1 cellular context compared by ENCODE assay signal in genomic region chr12:53011889-53012288, GRCh38.
TF ChIP-seq lines count a peak whose summit lies in the region.

No MANE protein-coding gene starts in this region.

TF ChIP-seq in HEK293, 187 proteins besides CTCF, POLR2A, EP300 and RAD21 (continued from another document):
- no peak for TF ChIP-seq ZBTB10 (tag by site-specific recombination; IDR thresholded peaks at IDR 0.05)
- no peak for TF ChIP-seq ZNF114 (tag by site-specific recombination; IDR thresholded peaks at IDR 0.05)
- no peak for TF ChIP-seq ZNF580 (tag by site-specific recombination; IDR thresholded peaks at IDR 0.05)
- TF ChIP-seq ZNF521 (tag by site-specific recombination; IDR thresholded peaks at IDR 0.05), result no peak
- peak; percentile 25; the same call in 1 of the 2 replicates for TF ChIP-seq SCRT1 (tag by site-specific recombination; IDR thresholded peaks at IDR 0.05; ENCODE audit: borderline replicate concordance)
- no peak for TF ChIP-seq SALL2 (tag by site-specific recombination; IDR thresholded peaks at IDR 0.05; ENCODE audit: borderline replicate concordance)
- no peak for TF ChIP-seq ZNF433 (tag by site-specific recombination; IDR thresholded peaks at IDR 0.05; ENCODE audit: low read depth)
- no peak for TF ChIP-seq ZNF658 (tag by site-specific recombination; IDR thresholded peaks at IDR 0.05)
- no peak for TF ChIP-seq ZBTB26 (tag by site-specific recombination; optimal IDR thresholded peaks at IDR 0.05)
- TF ChIP-seq ZIC2 (tag by site-specific recombination; IDR thresholded peaks at IDR 0.05), result no peak
- no peak for TF ChIP-seq ZNF341 (tag by site-specific recombination; IDR thresholded peaks at IDR 0.05; ENCODE audit: low read depth)
- TF ChIP-seq ZXDB (tag by site-specific recombination; IDR thresholded peaks at IDR 0.05), result 0 out of 2 replicates have a peak, but pooled peaks have one; percentile 14
- TF ChIP-seq ZNF660 (tag by site-specific recombination; IDR thresholded peaks at IDR 0.05), result no peak
